8 cellular contexts compared by ENCODE assay signal in genomic region chr1:90850181-90850924, GRCh38.
DNase-seq lines count a peak whose midpoint lies in the region; ATAC-seq and TF ChIP-seq lines count a peak whose summit lies in the region.

No MANE protein-coding gene starts in this region.

- no peak overlapping the region for H3K9ac ChIP-seq in rectal smooth muscle tissue (ENCODE audit: low read length)

- no peaks in the 10 kb centered on the region for H3K36me3 Mint-ChIP-seq in activated CD8-positive, alpha-beta T cell treated with anti-CD3 and anti-CD28 coated beads for 36 hours (ENCODE audit: low read depth)

- DNase-seq in ELF-1 (ENCODE audit: low read depth, low spot score) (peak; percentile 49), HK-2 (ENCODE audit: unreplicated experiment) (peak; percentile 13), left ventricle myocardium inferior (no peak), AML-193 (lab: John Stamatoyannopoulos, UW) (no peak), MV-4-11 (lab: John Stamatoyannopoulos, UW) (no peak)
- DNase-seq in activated CD8-positive, alpha-beta T cell treated with anti-CD3 and anti-CD28 coated beads for 36 hours = peak; percentile 17

- CTCF ChIA-PET in activated CD8-positive, alpha-beta T cell treated with anti-CD3 and anti-CD28 coated beads for 36 hours (lab: Charles Lee) = interaction anchor here (1.1 to 3.0 kb wide), 4 partner anchors 10 to 134 kb away, joined by 3 to 9 read pairs (median 4); no protein-coding TSS in a partner anchor

- H3K9me3 ChIP-seq in left ventricle myocardium inferior (replicated peaks) = no peaks in the 10 kb centered on the region

- no peak for ATAC-seq in activated CD8-positive, alpha-beta T cell treated with anti-CD3 and anti-CD28 coated beads for 36 hours
- no peak for ATAC-seq in HG03045 (IDR thresholded peaks at IDR 0.05; ENCODE audit: unreplicated experiment)

- H3K27ac Mint-ChIP-seq in activated CD8-positive, alpha-beta T cell treated with anti-CD3 and anti-CD28 coated beads for 36 hours = no peak overlapping the region

- H3K27ac ChIP-seq in left ventricle myocardium inferior (replicated peaks) = peak overlapping the region; percentile 53
- no peak overlapping the region for H3K27ac ChIP-seq in rectal smooth muscle tissue (ENCODE audit: low read depth, low read length)

- peak overlapping the region; percentile 66 for H3K4me3 Mint-ChIP-seq in activated CD8-positive, alpha-beta T cell treated with anti-CD3 and anti-CD28 coated beads for 36 hours

- H3K4me3 ChIP-seq in left ventricle myocardium inferior = peak overlapping the region; percentile 88
- peak overlapping the region; percentile 83 for H3K4me3 ChIP-seq in rectal smooth muscle tissue (ENCODE audit: low read length)

- no peaks in the 10 kb centered on the region for H3K36me3 ChIP-seq in left ventricle myocardium inferior
- no peaks in the 10 kb centered on the region for H3K36me3 ChIP-seq in rectal smooth muscle tissue (ENCODE audit: control insufficient read depth, insufficient read depth, low read length)

- H3K27me3 Mint-ChIP-seq in activated CD8-positive, alpha-beta T cell treated with anti-CD3 and anti-CD28 coated beads for 36 hours = peaks cover 47% of the 10 kb centered on the region

- POLR2A ChIA-PET in activated CD8-positive, alpha-beta T cell treated with anti-CD3 and anti-CD28 coated beads for 36 hours (lab: Charles Lee) = no interaction called here

- no peaks in the 10 kb centered on the region for H3K9me3 Mint-ChIP-seq in activated CD8-positive, alpha-beta T cell treated with anti-CD3 and anti-CD28 coated beads for 36 hours

- peaks cover 20% of the 10 kb centered on the region for H3K4me1 ChIP-seq in left ventricle myocardium inferior
- H3K4me1 ChIP-seq in rectal smooth muscle tissue (ENCODE audit: control insufficient read depth, insufficient read depth, low read length) = peaks cover 2% of the 10 kb centered on the region

- H3K27me3 ChIP-seq in left ventricle myocardium inferior (ENCODE audit: low read depth) = peaks cover 8% of the 10 kb centered on the region
- no peaks in the 10 kb centered on the region for H3K27me3 ChIP-seq in rectal smooth muscle tissue (ENCODE audit: control insufficient read depth, insufficient read depth, low read length)

- H3K4me1 Mint-ChIP-seq in activated CD8-positive, alpha-beta T cell treated with anti-CD3 and anti-CD28 coated beads for 36 hours (ENCODE audit: low read depth) = peaks cover 9% of the 10 kb centered on the region

- TF ChIP-seq CTCF in activated CD8-positive, alpha-beta T cell treated with anti-CD3 and anti-CD28 coated beads for 36 hours (IDR thresholded peaks at IDR 0.05) = no peak
- no peak for TF ChIP-seq CTCF in left ventricle myocardium inferior (IDR thresholded peaks at IDR 0.05; ENCODE audit: borderline replicate concordance)

- intact Hi-C loops in activated CD8-positive, alpha-beta T cell treated with anti-CD3 and anti-CD28 coated beads for 36 hours (cut with micrococcal nuclease) = loop anchor here (10.0 kb wide), 1 partner anchor 174 kb away; the partner anchor contains the start of gene ZNF644
- intact Hi-C loops in left ventricle myocardium inferior (cut with micrococcal nuclease) = no loop called here

Comparison
In these comparisons a context has a peak if more than half of its experiments do, and no peak if none do; other contexts are left out.
1. DNase-seq: peak in ELF-1 (single experiment), HK-2 (single experiment) and activated CD8-positive, alpha-beta T cell treated with anti-CD3 and anti-CD28 coated beads for 36 hours (single experiment); none in left ventricle myocardium inferior (single experiment), AML-193 (0 of 2) and MV-4-11 (single experiment).